Comparison of ENCODE assay signal across 12 cellular contexts in the genomic region with DNA sequence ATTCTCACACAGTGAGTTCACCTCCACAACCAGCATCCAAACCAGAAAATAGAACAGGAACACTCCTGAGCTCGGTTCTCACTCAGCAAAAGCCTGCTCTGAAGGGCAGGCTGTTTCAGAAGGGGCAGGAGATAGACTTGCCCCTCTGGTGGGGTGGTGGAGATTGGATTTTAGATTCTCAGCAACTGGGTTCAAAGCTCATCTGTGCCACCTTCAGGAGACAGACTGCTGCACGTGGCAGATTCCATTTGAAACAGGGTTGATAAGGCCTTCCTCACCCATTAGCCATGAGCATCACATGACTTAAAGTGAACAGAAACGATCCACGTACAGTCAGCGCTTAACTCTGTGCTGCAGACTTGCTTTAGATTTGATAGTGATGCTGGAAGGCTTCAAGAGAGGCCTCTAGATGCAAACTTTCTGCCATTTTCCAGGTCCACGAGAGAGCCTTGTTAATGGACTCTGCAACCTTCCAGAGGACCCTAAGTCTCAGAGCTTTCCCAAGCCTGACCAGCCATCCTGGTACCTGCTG. TPM values are rescaled to one million over a fixed set of nuclear protein-coding genes. Genes with fewer than 3 reads are reported as not detected.
DNase-seq lines count a peak whose midpoint lies in the region; ATAC-seq, FAIRE-seq and TF ChIP-seq lines count a peak whose summit lies in the region.
"Had no signal": no experiment of that assay in that cellular context is flagged by ENCODE, and none has a peak within 500 bp of the region (broad histone marks: within the 10 kb centered on the region; RNA-seq: fewer than 3 reads in every experiment).

No MANE protein-coding gene starts in this region.

- no peaks in the 10 kb centered on the region for H3K9me3 ChIP-seq in H1 (ENCODE audit: insufficient read depth in 2 of 2, low read depth in 1 of 2, low read length in 1 of 2)
- H3K9me3 ChIP-seq: gastroesophageal sphincter had no signal

- TF ChIP-seq EP300 in H1 (IDR thresholded peaks at IDR 0.05; ENCODE audit: borderline replicate concordance in 1 of 2, low read depth in 2 of 2, low read length in 2 of 2): no peak

- TF ChIP-seq CTCF in NB4 (IDR thresholded peaks at IDR 0.05; ENCODE audit: low read depth, low read length): no peak
- peak in 1 of 3 experiments; percentile 12; a peak in 1 of 4 replicates for TF ChIP-seq CTCF in H1 (IDR thresholded peaks at IDR 0.05; ENCODE audit: control extremely low read depth in 1 of 3, insufficient read depth in 1 of 3, low read depth in 1 of 3, low read length in 3 of 3)

- H3K23me2 ChIP-seq in H1 (ENCODE audit: low read depth, low read length): no peaks in the 10 kb centered on the region

- H3K27ac ChIP-seq in H1 (ENCODE audit: low read depth, low read length): no peak overlapping the region
- H3K27ac ChIP-seq: C4-2B, gastroesophageal sphincter had no signal

- H3K4me2 ChIP-seq in H1 (ENCODE audit: insufficient read depth in 1 of 2, low read depth in 2 of 2, low read length in 2 of 2): no peak overlapping the region

- no peak overlapping the region for H3K18ac ChIP-seq in H1 (ENCODE audit: extremely low read depth, low read length)

- no peak overlapping the region for H2BK15ac ChIP-seq in H1 (ENCODE audit: low read length)

- no peak overlapping the region for H2AFZ ChIP-seq in H1 (ENCODE audit: low read length)

- peak; percentile 19 to 40; a peak in 2 of 4 replicates for TF ChIP-seq RAD21 in H1 (IDR thresholded peaks at IDR 0.05 in 1 of 2, conservative IDR thresholded peaks at IDR 0.05 in 1 of 2; ENCODE audit: low read depth in 2 of 2, low read length in 2 of 2)

- H3K79me2 ChIP-seq in H1 (ENCODE audit: control insufficient read depth in 1 of 2, insufficient read depth in 2 of 2, low read length in 2 of 2): no peaks in the 10 kb centered on the region

- H4K91ac ChIP-seq in H1 (replicated peaks; ENCODE audit: insufficient read length, low read length): no peak overlapping the region

- no peaks in the 10 kb centered on the region for H3K79me1 ChIP-seq in H1 (ENCODE audit: low read depth, low read length)

- H4K20me1 ChIP-seq in H1 (replicated peaks in 1 of 2; ENCODE audit: control insufficient read depth in 1 of 2, insufficient read depth in 2 of 2, low read length in 2 of 2): no peaks in the 10 kb centered on the region

- no peak overlapping the region for H3K4ac ChIP-seq in H1 (replicated peaks; ENCODE audit: insufficient read length, low read depth, low read length)

- H3K9ac ChIP-seq in H1 (replicated peaks in 1 of 4; ENCODE audit: extremely low read depth in 1 of 4, low read depth in 3 of 4, low read length in 3 of 4): no peak overlapping the region

- ATAC-seq in GM21529 (IDR thresholded peaks at IDR 0.05; ENCODE audit: unreplicated experiment): no peak
- ATAC-seq: gastroesophageal sphincter had no signal

- no peak overlapping the region for H3K4me3 ChIP-seq in NB4 (ENCODE audit: low read depth, low read length)
- H3K4me3 ChIP-seq in H1 (ENCODE audit: extremely low read depth in 1 of 4, insufficient read depth in 2 of 4, low read depth in 3 of 4, low read length in 4 of 4): no peak overlapping the region
- H3K4me3 ChIP-seq: gastroesophageal sphincter had no signal

- no peak overlapping the region for H3K56ac ChIP-seq in H1 (replicated peaks; ENCODE audit: insufficient read length, low read depth, low read length)

- DNase-seq in NCI-H82 (lab: John Stamatoyannopoulos, UW): peak; percentile 44
- DNase-seq in NCI-H82 treated with DMSO at 0.1 percent for 48 hours (lab: John Stamatoyannopoulos, UW; ENCODE audit: unreplicated experiment): no peak
- DNase-seq in NB4 (ENCODE audit: low read depth): peak; percentile 21
- no peak for DNase-seq in H1 (ENCODE audit: low read depth in 1 of 2, low spot score in 2 of 2)
- peak; percentile 2 for DNase-seq in stromal cell of bone marrow (ENCODE audit: low read depth)
- DNase-seq in SKM-1 treated with dmso at 0.1 percent for 144 hours (lab: John Stamatoyannopoulos, UW; ENCODE audit: unreplicated experiment): no peak
- no peak for DNase-seq in NCI-H748 (lab: John Stamatoyannopoulos, UW; ENCODE audit: unreplicated experiment)
- DNase-seq: aorta, T-helper 9 cell had no signal

- H4K5ac ChIP-seq in H1 (ENCODE audit: insufficient read length, low read depth, low read length): no peak overlapping the region

- H2BK5ac ChIP-seq in H1 (ENCODE audit: low read depth, low read length): no peak overlapping the region

- POLR2A ChIA-PET in H1 (lab: Charles Lee; ENCODE audit: partially characterized antibody): no interaction called here

- no peak overlapping the region for H2AK5ac ChIP-seq in H1 (ENCODE audit: low read depth, low read length)

- no peak overlapping the region for H2BK120ac ChIP-seq in H1 (replicated peaks; ENCODE audit: low read depth, low read length)

- 86% methylated on average over 6 of the region's 6 CpGs; no CpG with 5 or more reads in 1 of the 2 experiments for WGBS in H1 (ENCODE audit: extremely low coverage in 1 of 2, insufficient coverage in 1 of 2, insufficient read length in 1 of 2, insufficient replicate concordance in 2 of 2, low coverage in 1 of 2, low lambda C conversion rate in 2 of 2, missing lambda C conversion rate in 1 of 2), 2 experiments

- no peak overlapping the region for H2BK20ac ChIP-seq in H1 (ENCODE audit: low read length)

- no peak for TF ChIP-seq POLR2A in NB4 (IDR thresholded peaks at IDR 0.05; ENCODE audit: extremely low read depth, insufficient read length)
- TF ChIP-seq POLR2A in H1 (IDR thresholded peaks at IDR 0.05; ENCODE audit: control extremely low read depth in 1 of 2, low read depth in 2 of 2, low read length in 2 of 2): no peak

- no peak overlapping the region for H4K8ac ChIP-seq in H1 (ENCODE audit: extremely low read depth, insufficient read depth, low read length)

- FAIRE-seq in H1 (lab: Jason Lieb, UNC): no peak

- H3K14ac ChIP-seq in H1 (ENCODE audit: insufficient read length): no peak overlapping the region

- H3K4me1 ChIP-seq in H1 (replicated peaks in 1 of 4; ENCODE audit: control insufficient read depth in 3 of 4, insufficient read depth in 4 of 4, low read length in 3 of 4): peaks cover 0 to 3% (median 1%) of the 10 kb centered on the region in 4 experiments; a peak in 3 of 7 replicates
- H3K4me1 ChIP-seq: gastroesophageal sphincter had no signal

- CTCF ChIA-PET in H1 (lab: Charles Lee; ENCODE audit: partially characterized antibody): interaction anchor here (0.9 to 1.3 kb wide), 3 partner anchors 9 to 166 kb away, joined by 3 read pairs; no protein-coding TSS in a partner anchor

- no peaks in the 10 kb centered on the region for H3K36me3 ChIP-seq in H1 (ENCODE audit: control insufficient read depth in 2 of 4, insufficient read depth in 4 of 4, low read length in 3 of 4)
- H3K36me3 ChIP-seq: gastroesophageal sphincter had no signal

- no peak overlapping the region for H3K23ac ChIP-seq in H1 (ENCODE audit: insufficient read length)

- no peaks in the 10 kb centered on the region for H3K27me3 ChIP-seq in H1 (replicated peaks in 1 of 4; ENCODE audit: control insufficient read depth in 3 of 4, extremely low read depth in 1 of 4, insufficient read depth in 3 of 4, low read length in 3 of 4)
- H3K27me3 ChIP-seq: gastroesophageal sphincter had no signal

- H2BK12ac ChIP-seq in H1 (ENCODE audit: low read depth, low read length): no peak overlapping the region

TF ChIP-seq in H1, 55 proteins besides CTCF, POLR2A, EP300 and RAD21:
- TF ChIP-seq SRF (IDR thresholded peaks at IDR 0.05; ENCODE audit: low read depth, low read length) (no peak), SP1 (IDR thresholded peaks at IDR 0.05; ENCODE audit: low read depth, low read length) (no peak), YY1 (IDR thresholded peaks at IDR 0.05; ENCODE audit: low read depth, low read length) (no peak), E2F6 (IDR thresholded peaks at IDR 0.05) (no peak), SIRT6 (IDR thresholded peaks at IDR 0.05; ENCODE audit: low read length) (no peak), GABPA (IDR thresholded peaks at IDR 0.05; ENCODE audit: borderline replicate concordance, insufficient read depth, low read length) (no peak), CTBP2 (IDR thresholded peaks at IDR 0.05; ENCODE audit: borderline replicate concordance, insufficient read depth, insufficient read length, low read length) (no peak)

RNA-seq across cellular contexts. Expression of gene MGLL, which starts 35.0 kb away (rescaled TPM):
- total RNA-seq in H1 (2021; fragmentation: NEBNext Ultra II Directional; extraction: Animal tissue kit (Norgen Biotek cat#: 25700)): 0.34 and 0.75 TPM in 2 replicates
- 0.05 and 0.24 TPM in 2 replicates for polyA plus RNA-seq in H1 (2011; rRNA removed)
- 0.13 TPM for polyA plus RNA-seq in H1 (2011; cell fraction: cytosol; rRNA removed)
- polyA plus RNA-seq in H1 (2011; cell fraction: nucleus; rRNA removed): 0.13 TPM
- polyA plus RNA-seq in H1 (2012, experiment 1 of 2): 0.05 to 1.1 TPM (median 0.35 TPM) in 4 replicates
- polyA plus RNA-seq in H1 (2012, experiment 2 of 2): 0.10 TPM
- polyA plus RNA-seq in H1 (2013, experiment 1 of 2): 0.79 TPM
- polyA plus RNA-seq in H1 (2013, experiment 2 of 2): 0.64 TPM
- 0.38 and 1.6 TPM in 2 replicates for polyA minus RNA-seq in H1 (2011; rRNA and poly(A)+ RNA removed)
- polyA minus RNA-seq in H1 (2011; cell fraction: cytosol; rRNA and poly(A)+ RNA removed): 15.9 TPM
- 0.70 TPM for polyA minus RNA-seq in H1 (2011; cell fraction: nucleus; rRNA and poly(A)+ RNA removed)

RNA-seq across cellular contexts. Expression of gene KBTBD12, which starts 57.7 kb away (rescaled TPM):
- 0.17 and 0.63 TPM in 2 replicates for total RNA-seq in H1 (2021; fragmentation: NEBNext Ultra II Directional; extraction: Animal tissue kit (Norgen Biotek cat#: 25700))
- 0.20 and 0.33 TPM in 2 replicates for polyA plus RNA-seq in H1 (2011; rRNA removed)
- 0.35 TPM for polyA plus RNA-seq in H1 (2011; cell fraction: cytosol; rRNA removed)
- polyA plus RNA-seq in H1 (2011; cell fraction: nucleus; rRNA removed): 0.16 TPM
- 0.20 to 0.29 TPM (median 0.25 TPM) in 4 replicates for polyA plus RNA-seq in H1 (2012, experiment 1 of 2)
- not detected for polyA plus RNA-seq in H1 (2012, experiment 2 of 2)
- polyA plus RNA-seq in H1 (2013, experiment 1 of 2): 0.20 TPM
- 0.11 TPM for polyA plus RNA-seq in H1 (2013, experiment 2 of 2)
- polyA minus RNA-seq in H1 (2011; rRNA and poly(A)+ RNA removed): 0.46 and 0.76 TPM in 2 replicates
- polyA minus RNA-seq in H1 (2011; cell fraction: cytosol; rRNA and poly(A)+ RNA removed): 0.73 TPM
- 3.0 TPM for polyA minus RNA-seq in H1 (2011; cell fraction: nucleus; rRNA and poly(A)+ RNA removed)

Comparison
In these comparisons a context has a peak if more than half of its experiments do, and no peak if none do; other contexts are left out.
1. DNase-seq: peak in NCI-H82 (single experiment), NB4 (single experiment) and stromal cell of bone marrow (single experiment); none in NCI-H82 treated with DMSO at 0.1 percent for 48 hours (single experiment), H1 (0 of 2), SKM-1 treated with dmso at 0.1 percent for 144 hours (single experiment) and NCI-H748 (single experiment).